ENCODE assay signal across 8 cellular contexts in the genomic region with DNA sequence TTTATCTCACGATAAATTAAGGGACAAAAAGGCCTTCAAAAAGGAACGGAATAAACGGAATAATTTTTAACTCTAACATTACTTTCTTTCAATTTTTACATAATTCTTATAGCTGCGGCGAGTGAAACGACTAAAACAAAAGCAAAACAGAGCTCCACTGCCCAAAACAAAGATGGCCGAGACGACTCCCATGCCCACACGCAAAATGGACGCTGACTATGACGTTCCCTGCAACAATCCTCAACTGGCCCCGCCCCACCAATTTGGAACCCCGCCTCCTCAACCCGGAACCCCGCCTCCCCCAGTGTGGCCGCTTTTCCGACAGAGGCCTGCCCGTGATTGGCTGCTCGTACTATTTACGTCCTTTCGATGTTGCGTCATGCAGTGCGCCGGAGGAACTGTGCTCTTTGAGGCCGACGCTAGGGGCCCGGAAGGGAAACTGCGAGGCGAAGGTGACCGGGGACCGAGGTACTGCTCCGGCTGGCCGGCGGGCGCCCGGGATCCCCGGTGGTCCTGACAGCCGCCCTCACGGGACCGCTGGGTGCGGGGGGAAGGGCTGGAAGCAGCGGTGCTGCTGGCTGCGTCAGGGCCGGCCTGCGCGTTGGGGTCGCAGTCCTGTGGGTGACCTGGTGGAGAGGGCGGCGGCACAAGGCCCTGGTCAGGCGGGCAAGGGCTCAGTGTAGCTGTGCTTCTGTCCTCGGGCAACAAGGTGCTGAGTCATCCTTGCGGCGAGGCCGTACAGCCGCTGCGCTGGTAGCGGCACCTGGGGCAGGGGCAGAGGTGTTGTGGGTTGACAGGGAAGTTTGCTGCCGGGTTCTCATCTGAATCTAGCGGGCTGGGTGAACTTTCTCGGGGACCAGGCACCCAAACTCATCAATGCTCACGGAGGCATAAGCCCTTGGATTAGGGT. TPM values are rescaled to one million over a fixed set of nuclear protein-coding genes. Genes with fewer than 3 reads are reported as not detected.
DNase-seq lines count a peak whose midpoint lies in the region; ATAC-seq, FAIRE-seq and TF ChIP-seq lines count a peak whose summit lies in the region.

A gene with protein sequence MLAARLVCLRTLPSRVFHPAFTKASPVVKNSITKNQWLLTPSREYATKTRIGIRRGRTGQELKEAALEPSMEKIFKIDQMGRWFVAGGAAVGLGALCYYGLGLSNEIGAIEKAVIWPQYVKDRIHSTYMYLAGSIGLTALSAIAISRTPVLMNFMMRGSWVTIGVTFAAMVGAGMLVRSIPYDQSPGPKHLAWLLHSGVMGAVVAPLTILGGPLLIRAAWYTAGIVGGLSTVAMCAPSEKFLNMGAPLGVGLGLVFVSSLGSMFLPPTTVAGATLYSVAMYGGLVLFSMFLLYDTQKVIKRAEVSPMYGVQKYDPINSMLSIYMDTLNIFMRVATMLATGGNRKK (plus strand): TSS at position 384 of the 910 bp plus-strand sequence. CDS start 1,992 bp downstream, outside the sequence.

- TF ChIP-seq CTCF in 22Rv1 (IDR thresholded peaks at IDR 0.05) (peak; percentile 35), brain (conservative IDR thresholded peaks at IDR 0.05) (peak; percentile 45 to 52), gastrocnemius medialis (IDR thresholded peaks at IDR 0.05 in 4 of 5, conservative IDR thresholded peaks at IDR 0.05 in 1 of 5) (peak; percentile 55 to 66 (median 60))

- TF ChIP-seq POLR2A in gastrocnemius medialis (IDR thresholded peaks at IDR 0.05), result peak; percentile 93 to 95

- H3K9me3 Mint-ChIP-seq in brain, result no peaks in the 10 kb centered on the region

- peak within 1 kb of the TSS; percentile 90 to 99 (median 94) for H3K4me3 ChIP-seq in gastrocnemius medialis

- peaks cover 19% of the 10 kb centered on the region for H3K27me3 Mint-ChIP-seq in brain

- H3K36me3 ChIP-seq in gastrocnemius medialis, result peaks cover 5 to 30% of the 10 kb centered on the region in 2 donors

- H3K36me3 Mint-ChIP-seq in brain, result peaks cover 26% of the 10 kb centered on the region

- H3K27ac Mint-ChIP-seq in brain, result peak within 1 kb of the TSS; percentile 92 to 98 (median 96)

- H3K4me1 ChIP-seq in gastrocnemius medialis, result peaks cover 21 to 22% of the 10 kb centered on the region in 2 donors

- in situ Hi-C loops in gastrocnemius medialis (cut with MboI; ENCODE audit: low sequenced_read_pairs in 4 of 4), result loop anchor here in 2 of 4 donors (10.0 to 25.0 kb wide), 2 partner anchors 195 to 198 kb away; a partner anchor contains a TSS

- H3K27me3 ChIP-seq in gastrocnemius medialis, result no peaks in the 10 kb centered on the region

- intact Hi-C loops in gastrocnemius medialis (cut with DNase I; ENCODE audit: low total_unique reads), result loop anchor here (5.0 to 10.0 kb wide), 2 partner anchors 188 to 285 kb away; a partner anchor contains a TSS

- peak within 1 kb of the TSS; percentile 80 for H3K27ac ChIP-seq in 22Rv1
- H3K27ac ChIP-seq in gastrocnemius medialis, result peak within 1 kb of the TSS; percentile 96 to 99 (median 97)

- H3K4me3 Mint-ChIP-seq in brain, result peak within 1 kb of the TSS; percentile 95 to 98 (median 97)

- ATAC-seq in GM18517 (IDR thresholded peaks at IDR 0.05; ENCODE audit: unreplicated experiment) (peak; percentile 99), HG03060 (IDR thresholded peaks at IDR 0.05; ENCODE audit: low read depth, unreplicated experiment) (peak; percentile 98), gastrocnemius medialis (peak; percentile 98)

- no peaks in the 10 kb centered on the region for H3K9me3 ChIP-seq in gastrocnemius medialis

- H3K4me1 Mint-ChIP-seq in brain, result peaks cover 37% of the 10 kb centered on the region

- DNase-seq in NCI-H2107 (lab: John Stamatoyannopoulos, UW) (peak; percentile 82), iPS DF 4.7 (ENCODE audit: extremely low read depth, low spot score) (peak; percentile 85), gastrocnemius medialis (peak; percentile 99)

- FAIRE-seq in TTC549 (lab: Jason Lieb, UNC), result peak; percentile 93

RNA-seq across cellular contexts. Expression of the gene that starts here (rescaled TPM):
- polyA plus RNA-seq in brain (ENCODE audit: insufficient read depth, low read depth, low replicate concordance), result 112 TPM
- 100 to 1,000 TPM; 307 to 444 (median 358) TPM for total RNA-seq in gastrocnemius medialis

Comparison
In these comparisons a context has a peak if more than half of its experiments do, and no peak if none do; other contexts are left out.
1. Peak in every context shown above with its lines: DNase-seq, ATAC-seq, H3K4me3 ChIP-seq and H3K27ac ChIP-seq.